In genomic region chr16:28277537-28278388, GRCh38 we compare ENCODE assay signal across 8 cellular contexts.
A peak's percentile ranks its signal among the peaks of the same experiment; 100 is the strongest.
DNase-seq lines count a peak whose midpoint lies in the region; ATAC-seq and TF ChIP-seq lines count a peak whose summit lies in the region.

No MANE protein-coding gene starts in this region.

- in situ Hi-C loops in T47D (cut with HindIII; ENCODE audit: low pct_unique_long_range_greater_than_20kb, low sequenced_read_pairs) = no loop called here

- H3K4me3 ChIP-seq in skin epidermis = peak overlapping the region in 6 of 7 experiments; percentile 2 to 25 (median 20)

- ATAC-seq in GM21737 (IDR thresholded peaks at IDR 0.05; ENCODE audit: unreplicated experiment) (peak; percentile 59), GM19455 (IDR thresholded peaks at IDR 0.05; ENCODE audit: unreplicated experiment) (no peak)

- DNase-seq in AG08395 (ENCODE audit: low spot score) (peak; percentile 80), NCI-H2107 treated with DMSO at 0.1 percent for 48 hours (lab: John Stamatoyannopoulos, UW; ENCODE audit: unreplicated experiment) (peak; percentile 39), T47D (ENCODE audit: low read depth in 1 of 2, low spot score in 1 of 2) (peak; percentile 58 to 82), iPS-NIHi11 (ENCODE audit: low spot score) (peak; percentile 86)

- peak overlapping the region; percentile 62 for H3K27ac ChIP-seq in VCaP
- H3K27ac ChIP-seq in skin epidermis = peak overlapping the region in 4 of 21 experiments; percentile 35 to 59 (median 44)

- TF ChIP-seq CTCF in VCaP (conservative IDR thresholded peaks at IDR 0.05) = peak; percentile 81
